In genomic region chr3:49539659-49540560, GRCh38 we compare ENCODE assay signal across 1 cellular context.
TF ChIP-seq lines count a peak whose summit lies in the region.

No MANE protein-coding gene starts in this region.

TF ChIP-seq in HepG2, 621 proteins besides CTCF, POLR2A, EP300 and RAD21 (continued from another document):
- TF ChIP-seq, protein P1, sequence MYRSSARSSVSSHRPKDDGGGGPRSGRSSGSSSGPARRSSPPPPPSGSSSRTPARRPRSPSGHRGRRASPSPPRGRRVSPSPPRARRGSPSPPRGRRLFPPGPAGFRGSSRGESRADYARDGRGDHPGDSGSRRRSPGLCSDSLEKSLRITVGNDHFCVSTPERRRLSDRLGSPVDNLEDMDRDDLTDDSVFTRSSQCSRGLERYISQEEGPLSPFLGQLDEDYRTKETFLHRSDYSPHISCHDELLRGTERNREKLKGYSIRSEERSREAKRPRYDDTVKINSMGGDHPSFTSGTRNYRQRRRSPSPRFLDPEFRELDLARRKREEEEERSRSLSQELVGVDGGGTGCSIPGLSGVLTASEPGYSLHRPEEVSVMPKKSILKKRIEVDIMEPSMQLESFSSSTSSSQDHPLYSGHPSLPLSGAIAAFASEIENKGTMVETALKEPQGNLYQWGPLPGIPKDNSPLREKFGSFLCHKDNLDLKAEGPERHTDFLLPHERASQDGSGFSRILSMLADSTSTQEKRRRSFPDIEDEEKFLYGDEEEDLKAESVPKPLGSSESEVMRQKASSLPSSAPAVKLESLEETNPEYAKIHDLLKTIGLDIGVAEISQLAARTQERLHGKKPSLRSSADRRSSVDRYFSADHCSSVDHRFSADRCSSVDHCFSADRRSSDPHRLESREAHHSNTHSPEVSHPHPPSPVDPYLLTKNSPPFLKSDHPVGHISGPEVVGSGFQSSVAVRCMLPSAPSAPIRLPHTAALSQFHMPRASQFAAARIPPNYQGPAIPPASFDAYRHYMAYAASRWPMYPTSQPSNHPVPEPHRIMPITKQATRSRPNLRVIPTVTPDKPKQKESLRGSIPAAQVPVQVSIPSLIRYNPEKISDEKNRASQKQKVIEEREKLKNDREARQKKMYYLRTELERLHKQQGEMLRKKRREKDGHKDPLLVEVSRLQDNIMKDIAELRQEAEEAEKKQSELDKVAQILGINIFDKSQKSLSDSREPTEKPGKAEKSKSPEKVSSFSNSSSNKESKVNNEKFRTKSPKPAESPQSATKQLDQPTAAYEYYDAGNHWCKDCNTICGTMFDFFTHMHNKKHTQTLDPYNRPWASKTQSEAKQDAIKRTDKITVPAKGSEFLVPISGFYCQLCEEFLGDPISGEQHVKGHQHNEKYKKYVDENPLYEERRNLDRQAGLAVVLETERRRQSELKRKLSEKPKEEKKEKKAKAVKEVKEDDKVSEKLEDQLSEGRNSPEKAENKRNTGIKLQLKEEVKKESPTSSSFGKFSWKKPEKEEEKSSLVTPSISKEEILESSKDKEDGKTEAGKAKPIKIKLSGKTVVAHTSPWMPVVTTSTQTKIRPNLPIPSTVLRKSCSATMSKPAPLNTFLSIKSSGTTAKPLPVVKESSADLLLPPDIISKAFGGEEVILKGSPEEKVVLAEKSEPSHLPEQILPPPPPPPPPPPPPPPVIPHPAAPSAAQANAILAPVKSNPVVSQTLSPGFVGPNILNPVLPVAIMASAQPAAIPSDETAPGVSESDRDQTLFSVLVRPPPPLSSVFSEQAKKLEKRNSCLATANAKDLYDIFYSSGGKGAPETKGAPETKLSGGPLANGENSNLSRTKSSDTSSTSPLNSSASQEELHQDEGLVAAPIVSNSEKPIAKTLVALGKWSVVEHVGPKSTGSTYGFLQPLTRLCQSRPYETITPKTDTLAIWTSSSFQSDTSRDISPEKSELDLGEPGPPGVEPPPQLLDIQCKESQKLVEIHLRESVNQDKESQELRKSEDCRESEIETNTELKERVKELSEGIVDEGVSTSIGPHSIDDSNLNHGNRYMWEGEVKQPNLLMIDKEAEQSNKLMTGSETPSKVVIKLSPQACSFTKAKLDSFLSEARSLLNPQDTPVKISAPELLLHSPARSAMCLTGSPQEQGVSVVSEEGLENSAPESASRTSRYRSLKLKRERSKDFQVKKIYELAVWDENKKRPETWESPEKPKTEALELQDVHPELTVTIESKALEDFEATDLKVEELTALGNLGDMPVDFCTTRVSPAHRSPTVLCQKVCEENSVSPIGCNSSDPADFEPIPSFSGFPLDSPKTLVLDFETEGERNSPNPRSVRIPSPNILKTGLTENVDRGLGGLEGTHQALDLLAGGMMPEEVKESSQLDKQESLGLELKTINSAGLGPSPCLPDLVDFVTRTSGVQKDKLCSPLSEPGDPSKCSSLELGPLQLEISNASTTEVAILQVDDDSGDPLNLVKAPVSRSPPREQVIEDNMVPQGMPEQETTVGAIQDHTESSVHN (CRISPR knock-in tag; IDR thresholded peaks at IDR 0.05) = no peak
